In the genomic region with DNA sequence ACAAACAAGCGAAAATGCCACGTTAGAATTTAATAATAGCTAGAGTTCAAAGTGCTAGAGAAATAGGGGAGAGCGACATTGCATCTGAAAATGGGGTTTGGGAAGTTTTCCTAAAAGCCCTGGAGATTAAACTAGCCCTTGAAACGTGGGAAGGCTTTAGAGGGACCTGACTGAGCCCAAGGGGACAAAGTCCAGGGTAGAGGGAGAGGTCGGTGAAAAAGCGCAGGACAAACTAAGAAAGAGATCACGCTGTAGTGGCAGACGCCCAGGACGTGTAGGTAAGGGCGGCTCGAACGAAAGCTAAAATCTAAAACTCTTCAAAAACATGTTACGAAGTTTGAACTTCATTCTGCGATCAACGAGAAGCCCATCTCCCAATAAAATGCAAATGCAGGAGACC, we compare ENCODE assay signal across 8 cellular contexts. TPM values are rescaled to one million over a fixed set of nuclear protein-coding genes. Genes with fewer than 3 reads are reported as not detected.
DNase-seq lines count a peak whose midpoint lies in the region; ATAC-seq and TF ChIP-seq lines count a peak whose summit lies in the region.

No MANE protein-coding gene starts in this region.

- H2AFZ ChIP-seq in HCT116 (ENCODE audit: low read depth, low read length, poor library complexity, severe bottlenecking) (peak overlapping the region; percentile 85), hepatocyte (peak overlapping the region; percentile 29)

- RAD21 ChIA-PET in HCT116 (lab: Charles Lee; ENCODE audit: low non-redundant PET in 1 of 2, low total read pairs in 2 of 2, uncharacterized antibody in 2 of 2, unreplicated experiment in 2 of 2), result interaction anchor here in 1 of 2 experiments (0.7 kb wide), 1 partner anchor 153 kb away, joined by 3 read pairs; no protein-coding TSS in a partner anchor

- WGBS in hepatocyte (ENCODE audit: low lambda C conversion rate, missing lambda C conversion rate), result 69% methylated on average over 15 of the region's 15 CpGs
- WGBS in spleen, 5 donors, result 63 to 85% (median 76%) methylated on average over 15 of the region's 15 CpGs

- ATAC-seq in HCT116 (no peak), GM18873 (IDR thresholded peaks at IDR 0.05; ENCODE audit: low FRiP score, unreplicated experiment) (no peak)

- peaks cover 16% of the 10 kb centered on the region for H3K4me1 Mint-ChIP-seq in activated CD4-positive, alpha-beta memory T cell treated with anti-CD3 and anti-CD28 coated beads for 36 hours (ENCODE audit: low read depth)

- no peak for TF ChIP-seq RAD21 in HCT116 (IDR thresholded peaks at IDR 0.05; ENCODE audit: low read depth)

- POLR2A ChIA-PET in HCT116 (lab: Charles Lee), result no interaction called here
- POLR2A ChIA-PET in activated CD4-positive, alpha-beta memory T cell treated with anti-CD3 and anti-CD28 coated beads for 36 hours (lab: Charles Lee), result no interaction called here

- TF ChIP-seq CTCF in HCT116 (IDR thresholded peaks at IDR 0.05 in 2 of 3, conservative IDR thresholded peaks at IDR 0.05 in 1 of 3; ENCODE audit: borderline replicate concordance in 1 of 3, insufficient read depth in 1 of 3, low read depth in 2 of 3, low read length in 2 of 3), result no peak
- no peak for TF ChIP-seq CTCF in hepatocyte (IDR thresholded peaks at IDR 0.05; ENCODE audit: poor library complexity)
- TF ChIP-seq CTCF in spleen (IDR thresholded peaks at IDR 0.05 in 8 of 11, conservative IDR thresholded peaks at IDR 0.05 in 3 of 11), result no peak
- TF ChIP-seq CTCF in GM10266 (IDR thresholded peaks at IDR 0.05; ENCODE audit: control insufficient read depth, insufficient read depth, low read depth, missing control alignments), result no peak

- no peak for TF ChIP-seq POLR2A in HCT116 (IDR thresholded peaks at IDR 0.05; ENCODE audit: borderline replicate concordance, extremely low read depth, insufficient read depth, insufficient read length)
- no peak for TF ChIP-seq POLR2A in spleen (IDR thresholded peaks at IDR 0.05)

- H3K79me2 ChIP-seq in HCT116 (ENCODE audit: insufficient read depth, low read length) (peaks cover 15% of the 10 kb centered on the region), hepatocyte (peaks cover 27% of the 10 kb centered on the region)

- peak overlapping the region; percentile 84; the same call in 1 of the 2 replicates for H3K27ac ChIP-seq in HCT116 (ENCODE audit: low read depth, low read length)
- H3K27ac ChIP-seq in hepatocyte, result peak overlapping the region; percentile 99
- peak overlapping the region; percentile 54 to 99 (median 97) for H3K27ac ChIP-seq in spleen

- H3K9ac ChIP-seq in HCT116 (ENCODE audit: low read length), result peak overlapping the region; percentile 59; the same call in 1 of the 2 replicates

- H4K20me1 ChIP-seq in HCT116 (ENCODE audit: insufficient read depth) (no peaks in the 10 kb centered on the region), hepatocyte (ENCODE audit: insufficient read depth, poor library complexity, severe bottlenecking) (peaks cover 10% of the 10 kb centered on the region)

- no TSS peak for BruUV-seq in HCT116 (replicated peaks; lab: Mats Ljungman, UMichigan)

- H3K27ac Mint-ChIP-seq in activated CD4-positive, alpha-beta memory T cell treated with anti-CD3 and anti-CD28 coated beads for 36 hours, result no peak overlapping the region

- no peaks in the 10 kb centered on the region for H3K36me3 Mint-ChIP-seq in activated CD4-positive, alpha-beta memory T cell treated with anti-CD3 and anti-CD28 coated beads for 36 hours

- H3K9me3 ChIP-seq in HCT116 (ENCODE audit: control insufficient read depth in 1 of 2, insufficient read depth in 1 of 2, low read depth in 1 of 2, low read length in 2 of 2) (no peaks in the 10 kb centered on the region), hepatocyte (ENCODE audit: low read depth) (no peaks in the 10 kb centered on the region), spleen (no peaks in the 10 kb centered on the region)

- CTCF ChIA-PET in HCT116 (lab: Charles Lee), result no interaction called here
- CTCF ChIA-PET in activated CD4-positive, alpha-beta memory T cell treated with anti-CD3 and anti-CD28 coated beads for 36 hours (lab: Charles Lee), result no interaction called here

- H3K4me3 ChIP-seq in HCT116 (replicated peaks in 1 of 2; ENCODE audit: low read depth in 1 of 2, low read length in 2 of 2) (no peak overlapping the region), hepatocyte (peak overlapping the region; percentile 35), spleen (peak overlapping the region in 5 of 8 donors; percentile 49 to 86 (median 61))

- no peaks in the 10 kb centered on the region for H3K9me2 ChIP-seq in HCT116 (ENCODE audit: insufficient read depth)
- no peaks in the 10 kb centered on the region for H3K9me2 ChIP-seq in hepatocyte (replicated peaks; ENCODE audit: insufficient read depth)

- H3K36me3 ChIP-seq in HCT116 (ENCODE audit: control insufficient read depth in 1 of 2, insufficient read depth in 2 of 2, low read length in 2 of 2) (no peaks in the 10 kb centered on the region), hepatocyte (replicated peaks; ENCODE audit: insufficient read depth, low read depth) (no peaks in the 10 kb centered on the region), spleen (no peaks in the 10 kb centered on the region)

- H3K4me1 ChIP-seq in HCT116 (ENCODE audit: control insufficient read depth in 1 of 2, insufficient read depth in 2 of 2, low read length in 2 of 2), result peaks cover 6 to 20% of the 10 kb centered on the region in 2 experiments
- no peaks in the 10 kb centered on the region for H3K4me1 ChIP-seq in hepatocyte (ENCODE audit: insufficient read depth)
- peaks cover 0 to 26% (median 10%) of the 10 kb centered on the region in 6 donors for H3K4me1 ChIP-seq in spleen

- H3K9me3 Mint-ChIP-seq in activated CD4-positive, alpha-beta memory T cell treated with anti-CD3 and anti-CD28 coated beads for 36 hours, result no peaks in the 10 kb centered on the region

- intact Hi-C loops in HCT116 (cut with micrococcal nuclease), result no loop called here
- intact Hi-C loops in activated CD4-positive, alpha-beta memory T cell treated with anti-CD3 and anti-CD28 coated beads for 36 hours (cut with micrococcal nuclease), result loop anchor here (5.0 to 10.0 kb wide), 2 partner anchors 42 to 169 kb away; no protein-coding TSS in a partner anchor
- intact Hi-C loops in spleen (cut with DNase I; ENCODE audit: low total_unique reads), result no loop called here

- DNase-seq in HCT116 (ENCODE audit: low read depth, low spot score), result no peak
- no peak for DNase-seq in activated CD4-positive, alpha-beta memory T cell treated with anti-CD3 and anti-CD28 coated beads for 36 hours
- DNase-seq in hepatocyte (ENCODE audit: low spot score), result peak; percentile 32
- DNase-seq in spleen, result no peak
- no peak for DNase-seq in GM10266 (ENCODE audit: extremely low spot score)
- DNase-seq in cerebellum (ENCODE audit: low spot score), result no peak
- DNase-seq in AG20443 (ENCODE audit: low spot score), result no peak

- H3K4me3 Mint-ChIP-seq in activated CD4-positive, alpha-beta memory T cell treated with anti-CD3 and anti-CD28 coated beads for 36 hours, result peak overlapping the region; percentile 79

- peak overlapping the region; percentile 80 for H3K4me2 ChIP-seq in HCT116 (ENCODE audit: low read length)
- H3K4me2 ChIP-seq in hepatocyte, result peak overlapping the region; percentile 76

- H3K27me3 ChIP-seq in HCT116 (ENCODE audit: insufficient read depth, low read length) (no peaks in the 10 kb centered on the region), hepatocyte (no peaks in the 10 kb centered on the region), spleen (replicated peaks in 1 of 7) (peaks cover 0 to 7% (median 0%) of the 10 kb centered on the region in 7 donors)

- no peaks in the 10 kb centered on the region for H3K27me3 Mint-ChIP-seq in activated CD4-positive, alpha-beta memory T cell treated with anti-CD3 and anti-CD28 coated beads for 36 hours

TF ChIP-seq in HCT116, 20 proteins besides CTCF, POLR2A, EP300 and RAD21:
- TF ChIP-seq SIN3A (IDR thresholded peaks at IDR 0.05; ENCODE audit: low read depth), result no peak
TF ChIP-seq in HCT116: peak in this region for 0.

RNA-seq across cellular contexts. Expression of gene ATP11C, which starts 1.1 kb away (rescaled TPM):
- total RNA-seq in HCT116 (2021; ENCODE audit: unreplicated experiment), result 19.4 TPM
- polyA plus RNA-seq in HCT116 (2012), result 2.9 and 4.4 TPM in 2 replicates
- total RNA-seq in activated CD4-positive, alpha-beta memory T cell treated with anti-CD3 and anti-CD28 coated beads for 36 hours, result 10 to 100 TPM; 10.9 to 11.5 TPM
- total RNA-seq in hepatocyte, result 22.3 and 25.0 TPM in 2 replicates
- polyA plus RNA-seq in hepatocyte, result 8.1 and 8.5 TPM in 2 replicates
- total RNA-seq in spleen, result 10 to 100 TPM; 21.2 to 52.2 (median 32.5) TPM
- polyA plus RNA-seq in spleen, result 1 to 10 TPM; 6.0 to 8.3 (median 8.2) TPM
- 42.3 TPM for total RNA-seq in cerebellum

RNA-seq across cellular contexts. Expression of gene CXorf66, which starts 31.4 kb away (rescaled TPM):
- total RNA-seq in HCT116 (2021; ENCODE audit: unreplicated experiment), result not detected
- polyA plus RNA-seq in HCT116 (2012), result not detected in 2 replicates
- not detected for total RNA-seq in activated CD4-positive, alpha-beta memory T cell treated with anti-CD3 and anti-CD28 coated beads for 36 hours
- not detected in 2 replicates for total RNA-seq in hepatocyte
- not detected in 2 replicates for polyA plus RNA-seq in hepatocyte
- not detected for total RNA-seq in spleen
- polyA plus RNA-seq in spleen, result not detected
- total RNA-seq in cerebellum, result not detected

Comparison
In these comparisons a context has a peak if more than half of its experiments do, and no peak if none do; other contexts are left out.
1. H3K4me3 ChIP-seq: peak in hepatocyte (single experiment) and spleen (5 of 8); none in HCT116 (0 of 2).
2. Peak in every context shown above with its lines, with median percentiles within 50 percentile points of each other: H3K27ac ChIP-seq.